1 cellular context compared by ENCODE assay signal in the genomic region with DNA sequence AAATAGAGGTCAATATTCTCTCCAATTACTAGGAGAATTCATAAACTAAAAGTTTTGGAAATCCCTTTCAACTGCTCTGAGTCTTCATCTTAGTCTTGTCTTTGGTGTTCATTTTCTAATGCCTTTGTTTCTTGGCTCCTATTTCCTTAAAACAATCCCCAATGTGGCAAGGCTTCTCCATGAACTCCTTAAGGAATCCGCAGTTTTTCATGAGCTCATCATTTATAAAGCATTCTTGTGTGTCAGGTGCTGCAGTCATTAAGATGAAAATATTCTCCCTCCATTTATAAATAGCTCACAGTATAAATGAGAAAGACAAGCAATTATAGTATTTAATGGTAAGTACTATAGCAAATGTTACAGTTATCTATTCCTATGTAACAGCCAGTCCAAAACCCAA.
TF ChIP-seq lines count a peak whose summit lies in the region.

No MANE protein-coding gene starts in this region.

TF ChIP-seq in HepG2, 621 proteins besides CTCF, POLR2A, EP300 and RAD21:
- TF ChIP-seq YEATS4 (CRISPR knock-in tag; IDR thresholded peaks at IDR 0.05; ENCODE audit: borderline replicate concordance), result no peak
- TF ChIP-seq MAFK (conservative IDR thresholded peaks at IDR 0.05 in 1 of 2, IDR thresholded peaks at IDR 0.05 in 1 of 2; ENCODE audit: low read length in 2 of 2), result peak; percentile 31 to 40
TF ChIP-seq in HepG2: peak in this region for 1.
